Comparison of ENCODE assay signal across 26 cellular contexts in the genomic region with DNA sequence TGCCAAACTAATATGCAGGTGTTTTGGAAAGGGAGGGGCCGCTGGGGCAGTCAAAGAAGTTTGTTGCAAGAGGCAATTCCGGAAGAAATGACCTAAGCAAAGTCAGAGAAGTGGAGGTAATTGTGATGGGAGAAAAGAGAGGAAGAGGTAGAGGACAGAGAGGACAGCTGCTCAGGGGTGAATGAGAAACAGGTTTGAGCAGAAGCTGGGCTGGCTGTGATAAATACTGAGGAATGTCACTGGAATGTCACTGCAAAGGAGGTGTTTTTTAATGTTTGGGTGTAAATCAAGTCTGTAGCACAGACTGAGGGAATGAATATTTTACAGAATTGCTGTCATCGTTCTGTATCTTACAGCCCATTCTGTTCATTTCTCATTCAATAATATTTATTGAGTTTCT.
"Had no signal": no experiment of that assay in that cellular context is flagged by ENCODE, and none has a peak within 500 bp of the region (broad histone marks: within the 10 kb centered on the region; RNA-seq: fewer than 3 reads in every experiment).

No MANE protein-coding gene starts in this region.

- ATAC-seq: HepG2 had no signal

- H3K36me3 ChIP-seq: MG63, SJSA1 had no signal

- H3K4me3 ChIP-seq: MG63, SJSA1, SK-N-MC had no signal

- FAIRE-seq: HepG2, RCC 7860 had no signal

- DNase-seq: IMR-90, Karpas-422, KG1, MG63, NCI-H1092, NCI-H1105 treated with DMSO at 0.1 percent for 48 hours, NCI-H1417 treated with DMSO at 0.1 percent for 48 hours, NCI-H146, NCI-H1694 treated with DMSO at 0.1 percent for 48 hours, NCI-H1930, NCI-H2081, NCI-H2171, NCI-H226, NCI-H446, NCI-H510A, NCI-H524 treated with DMSO at 0.1 percent for 48 hours, NCI-H69, NCI-H774, Right ventricle myocardium superior, RPMI8226, SIG-M5, SW 1271 had no signal

- H3K4me1 ChIP-seq: SJSA1 had no signal

- H3K27me3 ChIP-seq: MG63, SJSA1 had no signal

- H3K27ac ChIP-seq: SJSA1, SK-N-MC had no signal

- H3K9me3 ChIP-seq: MG63, SJSA1 had no signal
